In the genomic region with DNA sequence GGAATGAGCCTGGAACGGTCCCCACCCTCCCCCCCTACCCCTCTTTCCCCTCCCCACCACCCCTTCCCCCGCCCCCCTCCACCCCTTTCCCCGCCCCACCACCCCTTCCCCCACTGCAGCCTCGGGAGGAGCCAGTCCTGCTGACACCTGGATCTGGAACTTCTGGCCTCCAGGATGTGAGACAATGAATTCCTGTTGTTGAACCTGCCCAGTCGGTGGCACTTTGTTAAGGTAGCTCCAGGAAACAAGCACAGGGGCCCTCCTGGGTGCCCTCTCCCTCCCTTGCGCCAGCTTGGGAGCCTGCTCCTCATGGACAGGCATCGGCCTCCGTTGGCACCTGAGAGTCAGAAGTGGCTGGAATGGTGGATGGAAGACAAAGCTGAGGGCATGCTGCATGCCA, we compare ENCODE assay signal across 1 cellular context.
TF ChIP-seq lines count a peak whose summit lies in the region.

No MANE protein-coding gene starts in this region.

TF ChIP-seq in GM23338, 12 proteins besides CTCF, POLR2A, EP300 and RAD21:
- TF ChIP-seq, protein P1, sequence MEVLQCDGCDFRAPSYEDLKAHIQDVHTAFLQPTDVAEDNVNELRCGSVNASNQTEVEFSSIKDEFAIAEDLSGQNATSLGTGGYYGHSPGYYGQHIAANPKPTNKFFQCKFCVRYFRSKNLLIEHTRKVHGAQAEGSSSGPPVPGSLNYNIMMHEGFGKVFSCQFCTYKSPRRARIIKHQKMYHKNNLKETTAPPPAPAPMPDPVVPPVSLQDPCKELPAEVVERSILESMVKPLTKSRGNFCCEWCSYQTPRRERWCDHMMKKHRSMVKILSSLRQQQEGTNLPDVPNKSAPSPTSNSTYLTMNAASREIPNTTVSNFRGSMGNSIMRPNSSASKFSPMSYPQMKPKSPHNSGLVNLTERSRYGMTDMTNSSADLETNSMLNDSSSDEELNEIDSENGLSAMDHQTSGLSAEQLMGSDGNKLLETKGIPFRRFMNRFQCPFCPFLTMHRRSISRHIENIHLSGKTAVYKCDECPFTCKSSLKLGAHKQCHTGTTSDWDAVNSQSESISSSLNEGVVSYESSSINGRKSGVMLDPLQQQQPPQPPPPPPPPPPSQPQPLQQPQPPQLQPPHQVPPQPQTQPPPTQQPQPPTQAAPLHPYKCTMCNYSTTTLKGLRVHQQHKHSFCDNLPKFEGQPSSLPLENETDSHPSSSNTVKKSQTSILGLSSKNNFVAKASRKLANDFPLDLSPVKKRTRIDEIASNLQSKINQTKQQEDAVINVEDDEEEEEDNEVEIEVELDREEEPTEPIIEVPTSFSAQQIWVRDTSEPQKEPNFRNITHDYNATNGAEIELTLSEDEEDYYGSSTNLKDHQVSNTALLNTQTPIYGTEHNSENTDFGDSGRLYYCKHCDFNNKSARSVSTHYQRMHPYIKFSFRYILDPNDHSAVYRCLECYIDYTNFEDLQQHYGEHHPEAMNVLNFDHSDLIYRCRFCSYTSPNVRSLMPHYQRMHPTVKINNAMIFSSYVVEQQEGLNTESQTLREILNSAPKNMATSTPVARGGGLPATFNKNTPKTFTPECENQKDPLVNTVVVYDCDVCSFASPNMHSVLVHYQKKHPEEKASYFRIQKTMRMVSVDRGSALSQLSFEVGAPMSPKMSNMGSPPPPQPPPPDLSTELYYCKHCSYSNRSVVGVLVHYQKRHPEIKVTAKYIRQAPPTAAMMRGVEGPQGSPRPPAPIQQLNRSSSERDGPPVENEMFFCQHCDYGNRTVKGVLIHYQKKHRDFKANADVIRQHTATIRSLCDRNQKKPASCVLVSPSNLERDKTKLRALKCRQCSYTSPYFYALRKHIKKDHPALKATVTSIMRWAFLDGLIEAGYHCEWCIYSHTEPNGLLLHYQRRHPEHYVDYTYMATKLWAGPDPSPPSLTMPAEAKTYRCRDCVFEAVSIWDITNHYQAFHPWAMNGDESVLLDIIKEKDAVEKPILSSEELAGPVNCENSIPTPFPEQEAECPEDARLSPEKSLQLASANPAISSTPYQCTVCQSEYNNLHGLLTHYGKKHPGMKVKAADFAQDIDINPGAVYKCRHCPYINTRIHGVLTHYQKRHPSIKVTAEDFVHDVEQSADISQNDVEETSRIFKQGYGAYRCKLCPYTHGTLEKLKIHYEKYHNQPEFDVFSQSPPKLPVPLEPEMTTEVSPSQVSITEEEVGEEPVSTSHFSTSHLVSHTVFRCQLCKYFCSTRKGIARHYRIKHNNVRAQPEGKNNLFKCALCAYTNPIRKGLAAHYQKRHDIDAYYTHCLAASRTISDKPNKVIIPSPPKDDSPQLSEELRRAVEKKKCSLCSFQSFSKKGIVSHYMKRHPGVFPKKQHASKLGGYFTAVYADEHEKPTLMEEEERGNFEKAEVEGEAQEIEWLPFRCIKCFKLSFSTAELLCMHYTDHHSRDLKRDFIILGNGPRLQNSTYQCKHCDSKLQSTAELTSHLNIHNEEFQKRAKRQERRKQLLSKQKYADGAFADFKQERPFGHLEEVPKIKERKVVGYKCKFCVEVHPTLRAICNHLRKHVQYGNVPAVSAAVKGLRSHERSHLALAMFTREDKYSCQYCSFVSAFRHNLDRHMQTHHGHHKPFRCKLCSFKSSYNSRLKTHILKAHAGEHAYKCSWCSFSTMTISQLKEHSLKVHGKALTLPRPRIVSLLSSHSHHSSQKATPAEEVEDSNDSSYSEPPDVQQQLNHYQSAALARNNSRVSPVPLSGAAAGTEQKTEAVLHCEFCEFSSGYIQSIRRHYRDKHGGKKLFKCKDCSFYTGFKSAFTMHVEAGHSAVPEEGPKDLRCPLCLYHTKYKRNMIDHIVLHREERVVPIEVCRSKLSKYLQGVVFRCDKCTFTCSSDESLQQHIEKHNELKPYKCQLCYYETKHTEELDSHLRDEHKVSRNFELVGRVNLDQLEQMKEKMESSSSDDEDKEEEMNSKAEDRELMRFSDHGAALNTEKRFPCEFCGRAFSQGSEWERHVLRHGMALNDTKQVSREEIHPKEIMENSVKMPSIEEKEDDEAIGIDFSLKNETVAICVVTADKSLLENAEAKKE (CRISPR knock-in tag; IDR thresholded peaks at IDR 0.05), result no peak
- TF ChIP-seq POLR2AphosphoS5 (IDR thresholded peaks at IDR 0.05; ENCODE audit: low read depth) (no peak), CREB1 (CRISPR knock-in tag; IDR thresholded peaks at IDR 0.05; ENCODE audit: low read depth) (no peak), STAT1 (IDR thresholded peaks at IDR 0.05; ENCODE audit: unreplicated experiment) (no peak), JUNB (IDR thresholded peaks at IDR 0.05; ENCODE audit: unreplicated experiment) (no peak), EZH2 (IDR thresholded peaks at IDR 0.05; ENCODE audit: low read depth, unreplicated experiment) (no peak), EZH2phosphoT487 (IDR thresholded peaks at IDR 0.05; ENCODE audit: unreplicated experiment) (no peak), NANOG (IDR thresholded peaks at IDR 0.05; ENCODE audit: borderline replicate concordance) (no peak)
- TF ChIP-seq, protein P2, sequence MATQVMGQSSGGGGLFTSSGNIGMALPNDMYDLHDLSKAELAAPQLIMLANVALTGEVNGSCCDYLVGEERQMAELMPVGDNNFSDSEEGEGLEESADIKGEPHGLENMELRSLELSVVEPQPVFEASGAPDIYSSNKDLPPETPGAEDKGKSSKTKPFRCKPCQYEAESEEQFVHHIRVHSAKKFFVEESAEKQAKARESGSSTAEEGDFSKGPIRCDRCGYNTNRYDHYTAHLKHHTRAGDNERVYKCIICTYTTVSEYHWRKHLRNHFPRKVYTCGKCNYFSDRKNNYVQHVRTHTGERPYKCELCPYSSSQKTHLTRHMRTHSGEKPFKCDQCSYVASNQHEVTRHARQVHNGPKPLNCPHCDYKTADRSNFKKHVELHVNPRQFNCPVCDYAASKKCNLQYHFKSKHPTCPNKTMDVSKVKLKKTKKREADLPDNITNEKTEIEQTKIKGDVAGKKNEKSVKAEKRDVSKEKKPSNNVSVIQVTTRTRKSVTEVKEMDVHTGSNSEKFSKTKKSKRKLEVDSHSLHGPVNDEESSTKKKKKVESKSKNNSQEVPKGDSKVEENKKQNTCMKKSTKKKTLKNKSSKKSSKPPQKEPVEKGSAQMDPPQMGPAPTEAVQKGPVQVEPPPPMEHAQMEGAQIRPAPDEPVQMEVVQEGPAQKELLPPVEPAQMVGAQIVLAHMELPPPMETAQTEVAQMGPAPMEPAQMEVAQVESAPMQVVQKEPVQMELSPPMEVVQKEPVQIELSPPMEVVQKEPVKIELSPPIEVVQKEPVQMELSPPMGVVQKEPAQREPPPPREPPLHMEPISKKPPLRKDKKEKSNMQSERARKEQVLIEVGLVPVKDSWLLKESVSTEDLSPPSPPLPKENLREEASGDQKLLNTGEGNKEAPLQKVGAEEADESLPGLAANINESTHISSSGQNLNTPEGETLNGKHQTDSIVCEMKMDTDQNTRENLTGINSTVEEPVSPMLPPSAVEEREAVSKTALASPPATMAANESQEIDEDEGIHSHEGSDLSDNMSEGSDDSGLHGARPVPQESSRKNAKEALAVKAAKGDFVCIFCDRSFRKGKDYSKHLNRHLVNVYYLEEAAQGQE (IDR thresholded peaks at IDR 0.05; ENCODE audit: unreplicated experiment), result no peak
